ENCODE assay signal across 14 cellular contexts in genomic region chr11:25351091-25351803, GRCh38.
DNase-seq lines count a peak whose midpoint lies in the region; TF ChIP-seq lines count a peak whose summit lies in the region.
"Had no signal": no experiment of that assay in that cellular context is flagged by ENCODE, and none has a peak within 500 bp of the region (broad histone marks: within the 10 kb centered on the region; RNA-seq: fewer than 3 reads in every experiment).

No MANE protein-coding gene starts in this region.

- peaks cover 0 to 25% (median 8%) of the 10 kb centered on the region in 8 donors for H3K9me3 Mint-ChIP-seq in CD4-positive, alpha-beta memory T cell

- no peak overlapping the region for H2BK15ac ChIP-seq in mesendoderm (replicated peaks; ENCODE audit: low read depth)

- H3K27ac Mint-ChIP-seq in CD4-positive, alpha-beta memory T cell = no peak overlapping the region
- H3K27ac Mint-ChIP-seq: CD14-positive monocyte; CD8-positive, alpha-beta memory T cell; IgD-negative memory B cell had no signal

- no peaks in the 10 kb centered on the region for H3K4me1 Mint-ChIP-seq in CD4-positive, alpha-beta memory T cell
- H3K4me1 Mint-ChIP-seq: CD14-positive monocyte; CD8-positive, alpha-beta memory T cell; IgD-negative memory B cell had no signal

- H3K4ac ChIP-seq in mesendoderm (ENCODE audit: low read depth, low read length) = no peak overlapping the region

- TF ChIP-seq CTCF in NB4 (IDR thresholded peaks at IDR 0.05; ENCODE audit: low read depth, low read length) (no peak), WERI-Rb-1 (IDR thresholded peaks at IDR 0.05; ENCODE audit: low read depth, low read length) (no peak), spleen (IDR thresholded peaks at IDR 0.05 in 8 of 11, conservative IDR thresholded peaks at IDR 0.05 in 3 of 11) (no peak)

- no peak overlapping the region; the same call in 1 of the 2 replicates for H3K27ac ChIP-seq in WERI-Rb-1
- H3K27ac ChIP-seq in mesendoderm (ENCODE audit: low read depth, low read length) = no peak overlapping the region
- no peak overlapping the region for H3K27ac ChIP-seq in spleen
- H3K27ac ChIP-seq in CD4-positive, alpha-beta memory T cell (ENCODE audit: low read depth, low read length) = no peak overlapping the region

- H3K9me3 ChIP-seq in WERI-Rb-1 (ENCODE audit: severe bottlenecking) (no peaks in the 10 kb centered on the region), spleen (peaks cover 0 to 21% (median 4%) of the 10 kb centered on the region in 8 donors)
- peaks cover 0 to 4% of the 10 kb centered on the region in 2 donors for H3K9me3 ChIP-seq in CD4-positive, alpha-beta memory T cell (ENCODE audit: control insufficient read depth in 1 of 2, low read length in 2 of 2)
- H3K9me3 ChIP-seq: Caco-2 had no signal

- TF ChIP-seq POLR2A in NB4 (IDR thresholded peaks at IDR 0.05; ENCODE audit: extremely low read depth, insufficient read length) = no peak
- no peak for TF ChIP-seq POLR2A in spleen (IDR thresholded peaks at IDR 0.05)

- CTCF ChIA-PET in CD4-positive, alpha-beta memory T cell (lab: Charles Lee; ENCODE audit: partially characterized antibody) = no interaction called here

- no peak overlapping the region for H3K4me3 Mint-ChIP-seq in CD4-positive, alpha-beta memory T cell
- H3K4me3 Mint-ChIP-seq: CD14-positive monocyte; CD8-positive, alpha-beta memory T cell; IgD-negative memory B cell had no signal

- intact Hi-C loops in spleen (cut with DNase I; ENCODE audit: low total_unique reads) = no loop called here
- intact Hi-C loops in CD4-positive, alpha-beta memory T cell (cut with micrococcal nuclease) = no loop called here

- H3K18ac ChIP-seq in mesendoderm (ENCODE audit: low read length) = peak overlapping the region; percentile 56

- no peak overlapping the region for H2BK5ac ChIP-seq in mesendoderm (ENCODE audit: low read length)

- no CpG with 5 or more reads among the region's 8 CpGs for WGBS in mesendoderm (ENCODE audit: extremely low coverage, insufficient coverage, low lambda C conversion rate)
- WGBS in spleen, 5 donors = 66 to 87% (median 79%) methylated on average over 8 of the region's 8 CpGs

- peaks cover 3% of the 10 kb centered on the region for H3K27me3 ChIP-seq in WERI-Rb-1 (ENCODE audit: insufficient read depth, low read depth, severe bottlenecking)
- no peaks in the 10 kb centered on the region for H3K27me3 ChIP-seq in mesendoderm (ENCODE audit: insufficient read depth, low read length, poor library complexity)
- H3K27me3 ChIP-seq in spleen (replicated peaks in 1 of 7) = no peaks in the 10 kb centered on the region
- no peaks in the 10 kb centered on the region for H3K27me3 ChIP-seq in CD4-positive, alpha-beta memory T cell (ENCODE audit: insufficient read depth, low read length)

- H3K4me3 ChIP-seq in NB4 (ENCODE audit: low read depth, low read length) (no peak overlapping the region), WERI-Rb-1 (ENCODE audit: low read depth, low read length) (no peak overlapping the region), mesendoderm (ENCODE audit: low read length) (no peak overlapping the region), spleen (no peak overlapping the region)
- H3K4me3 ChIP-seq in CD4-positive, alpha-beta memory T cell (ENCODE audit: low read length in 2 of 2) = no peak overlapping the region

- H3K9ac ChIP-seq in mesendoderm (ENCODE audit: low read length) = no peak overlapping the region

- POLR2A ChIA-PET in CD4-positive, alpha-beta memory T cell (lab: Charles Lee; ENCODE audit: partially characterized antibody) = no interaction called here

- no peak overlapping the region for H2BK120ac ChIP-seq in mesendoderm (ENCODE audit: low read depth, low read length)

- no peaks in the 10 kb centered on the region for H3K79me2 ChIP-seq in mesendoderm (ENCODE audit: control insufficient read depth, insufficient read depth, low read length)

- no peak overlapping the region for H4K5ac ChIP-seq in mesendoderm (ENCODE audit: low read length)

- no peak overlapping the region for H3K4me2 ChIP-seq in mesendoderm (ENCODE audit: low read length)

- no peak overlapping the region for H3K56ac ChIP-seq in mesendoderm (ENCODE audit: low read length)

- H4K8ac ChIP-seq in mesendoderm (ENCODE audit: low read depth, low read length) = no peak overlapping the region

- no peaks in the 10 kb centered on the region for H3K4me1 ChIP-seq in mesendoderm (ENCODE audit: control insufficient read depth, low read depth, low read length)
- no peaks in the 10 kb centered on the region for H3K4me1 ChIP-seq in spleen
- no peaks in the 10 kb centered on the region for H3K4me1 ChIP-seq in CD4-positive, alpha-beta memory T cell (ENCODE audit: insufficient read depth, low read length)
- H3K4me1 ChIP-seq: Caco-2 had no signal

- H3K79me1 ChIP-seq in mesendoderm (ENCODE audit: low read length) = no peaks in the 10 kb centered on the region

- no peaks in the 10 kb centered on the region for H3K27me3 Mint-ChIP-seq in CD4-positive, alpha-beta memory T cell
- H3K27me3 Mint-ChIP-seq: CD8-positive, alpha-beta memory T cell; IgD-negative memory B cell had no signal

- no peak overlapping the region for H2AK5ac ChIP-seq in mesendoderm (ENCODE audit: low read length)

- no peak overlapping the region for H3K23ac ChIP-seq in mesendoderm (ENCODE audit: low read length)

- H3K36me3 ChIP-seq in WERI-Rb-1 = no peaks in the 10 kb centered on the region
- H3K36me3 ChIP-seq in mesendoderm (ENCODE audit: control insufficient read depth, insufficient read depth, low read length) = no peaks in the 10 kb centered on the region
- no peaks in the 10 kb centered on the region for H3K36me3 ChIP-seq in spleen
- H3K36me3 ChIP-seq in CD4-positive, alpha-beta memory T cell (ENCODE audit: insufficient read depth, low read length) = no peaks in the 10 kb centered on the region

- H3K36me3 Mint-ChIP-seq in CD4-positive, alpha-beta memory T cell = no peaks in the 10 kb centered on the region
- H3K36me3 Mint-ChIP-seq: CD14-positive monocyte; CD8-positive, alpha-beta memory T cell; IgD-negative memory B cell had no signal

- DNase-seq in NB4 (ENCODE audit: low read depth) (peak; percentile 1), WERI-Rb-1 (peak; percentile 42), mesendoderm (no peak), spleen (peak; percentile 61), H4 (ENCODE audit: low spot score) (no peak), cerebellum (ENCODE audit: low spot score) (no peak), midbrain (lab: John Stamatoyannopoulos, UW) (no peak)
- no peak for DNase-seq in CD4-positive, alpha-beta memory T cell
- DNase-seq: Caco-2; CD8-positive, alpha-beta memory T cell; GF-D8; H7 had no signal

Comparison
In these comparisons a context has a peak if more than half of its experiments do, and no peak if none do; other contexts are left out.
1. DNase-seq: peak in NB4 (single experiment), WERI-Rb-1 (single experiment) and spleen (single experiment); none in mesendoderm (single experiment), H4 (single experiment), cerebellum (single experiment), CD4-positive, alpha-beta memory T cell (0 of 5) and midbrain (single experiment).